9 cellular contexts compared by ENCODE assay signal in the genomic region with DNA sequence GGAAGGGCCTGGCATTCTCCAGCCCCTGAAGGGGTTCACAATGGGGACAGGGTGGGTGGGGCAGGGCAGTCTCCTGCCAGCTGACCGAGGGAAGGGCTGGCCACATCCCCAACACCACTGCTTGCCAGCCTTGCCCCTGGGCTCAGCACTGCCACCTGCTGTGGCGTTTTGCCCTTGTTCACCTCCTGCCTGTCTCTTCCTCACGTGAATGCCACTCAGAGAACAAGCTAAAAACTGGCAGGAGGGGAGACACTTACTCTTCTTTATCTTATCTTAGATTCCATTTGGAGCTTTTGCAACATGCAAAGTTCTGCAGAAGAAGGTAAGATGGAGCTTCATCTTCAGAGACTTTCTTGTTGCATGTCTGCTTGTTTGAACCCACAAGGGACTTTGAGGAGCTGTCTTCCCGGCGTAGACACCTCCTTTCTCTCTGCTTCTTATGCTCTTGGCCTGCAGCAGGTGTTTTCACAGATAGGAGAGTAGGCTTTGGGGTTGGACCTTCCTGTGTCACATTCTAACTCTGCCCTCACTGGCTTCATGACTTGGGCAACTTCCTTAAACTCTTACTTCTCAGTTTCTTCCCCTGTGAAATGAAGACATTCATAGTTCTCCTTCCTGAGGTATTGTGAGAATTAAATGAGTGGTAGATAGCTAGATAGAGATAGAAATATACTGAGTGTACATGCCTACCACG. TPM values are rescaled to one million over a fixed set of nuclear protein-coding genes. Genes with fewer than 3 reads are reported as not detected.
DNase-seq lines count a peak whose midpoint lies in the region; ATAC-seq and TF ChIP-seq lines count a peak whose summit lies in the region.
"Had no signal": no experiment of that assay in that cellular context is flagged by ENCODE, and none has a peak within 500 bp of the region (broad histone marks: within the 10 kb centered on the region; RNA-seq: fewer than 3 reads in every experiment).

No MANE protein-coding gene starts in this region.

- no peak overlapping the region for H3K4me3 ChIP-seq in dorsolateral prefrontal cortex
- H3K4me3 ChIP-seq: SJSA1 had no signal

- H3K27ac ChIP-seq in dorsolateral prefrontal cortex, result peak overlapping the region in 2 of 59 donors; percentile 13 to 52
- H3K27ac ChIP-seq: SJSA1 had no signal

- H3K27me3 Mint-ChIP-seq in activated T-cell treated with anti-CD3 and anti-CD28 coated beads, Interleukin-2, amount 50 U/mL, for 4 hours (ENCODE audit: low read depth), result no peaks in the 10 kb centered on the region
- H3K27me3 Mint-ChIP-seq in naive thymus-derived CD8-positive, alpha-beta T cell, result no peaks in the 10 kb centered on the region

- no peak overlapping the region for H3K27ac Mint-ChIP-seq in naive thymus-derived CD8-positive, alpha-beta T cell

- intact Hi-C loops in dorsolateral prefrontal cortex (cut with DNase I), result no loop called here

- H3K4me3 Mint-ChIP-seq in activated T-cell treated with anti-CD3 and anti-CD28 coated beads, Interleukin-2, amount 50 U/mL, for 4 hours, result no peak overlapping the region
- peak overlapping the region in 2 of 10 donors; percentile 7 to 38 for H3K4me3 Mint-ChIP-seq in naive thymus-derived CD8-positive, alpha-beta T cell

- no peaks in the 10 kb centered on the region for H3K27me3 ChIP-seq in dorsolateral prefrontal cortex
- H3K27me3 ChIP-seq: SJSA1 had no signal

- H3K9me3 Mint-ChIP-seq in activated T-cell treated with anti-CD3 and anti-CD28 coated beads, Interleukin-2, amount 50 U/mL, for 4 hours, result no peaks in the 10 kb centered on the region
- no peaks in the 10 kb centered on the region for H3K9me3 Mint-ChIP-seq in naive thymus-derived CD8-positive, alpha-beta T cell

- POLR2A ChIA-PET in naive thymus-derived CD8-positive, alpha-beta T cell (lab: Charles Lee), result interaction anchor here (0.8 kb wide), 1 partner anchor 414 kb away, joined by 4 read pairs; no protein-coding TSS in a partner anchor

- peak; percentile 34 for DNase-seq in activated T-cell treated with anti-CD3 and anti-CD28 coated beads, Interleukin-2, amount 50 U/mL, for 1 hour
- no peak for DNase-seq in activated T-cell treated with anti-CD3 and anti-CD28 coated beads, Interleukin-2, amount 50 U/mL, for 4 hours
- DNase-seq in NOMO-1 treated with dmso at 0.1 percent for 144 hours (lab: John Stamatoyannopoulos, UW; ENCODE audit: unreplicated experiment) (peak; percentile 60), dorsolateral prefrontal cortex (no peak)
- peak; percentile 47 for DNase-seq in stimulated activated CD4-positive, alpha-beta T cell treated with anti-CD3 and anti-CD28 coated beads, Interleukin-4, amount 100 ng/mL, for 1 hour
- DNase-seq in naive thymus-derived CD8-positive, alpha-beta T cell, result no peak

- no peak for ATAC-seq in activated T-cell treated with anti-CD3 and anti-CD28 coated beads, Interleukin-2, amount 50 U/mL, for 4 hours
- ATAC-seq in GM21529 (IDR thresholded peaks at IDR 0.05; ENCODE audit: unreplicated experiment), result no peak
- ATAC-seq in naive thymus-derived CD8-positive, alpha-beta T cell, result no peak
- ATAC-seq in GM18498 (IDR thresholded peaks at IDR 0.05; ENCODE audit: unreplicated experiment), result no peak

- peaks cover 6% of the 10 kb centered on the region for H3K4me1 Mint-ChIP-seq in activated T-cell treated with anti-CD3 and anti-CD28 coated beads, Interleukin-2, amount 50 U/mL, for 4 hours (ENCODE audit: low read depth)
- H3K4me1 Mint-ChIP-seq in naive thymus-derived CD8-positive, alpha-beta T cell, result peaks cover 3 to 21% (median 18%) of the 10 kb centered on the region in 4 donors

- peak in 42 of 56 donors; percentile 3 to 53 (median 26) for TF ChIP-seq CTCF in dorsolateral prefrontal cortex (IDR thresholded peaks at IDR 0.05 in 54 of 56, conservative IDR thresholded peaks at IDR 0.05 in 2 of 56; ENCODE audit: low read depth in 1 of 56, partially characterized antibody in 56 of 56)

- peaks cover 14% of the 10 kb centered on the region for H3K36me3 Mint-ChIP-seq in activated T-cell treated with anti-CD3 and anti-CD28 coated beads, Interleukin-2, amount 50 U/mL, for 4 hours (ENCODE audit: insufficient read depth)
- peaks cover 4 to 38% (median 10%) of the 10 kb centered on the region in 3 donors for H3K36me3 Mint-ChIP-seq in naive thymus-derived CD8-positive, alpha-beta T cell

RNA-seq across cellular contexts. Expression of a gene that starts 4.1 kb away (rescaled TPM):
- total RNA-seq in activated T-cell treated with anti-CD3 and anti-CD28 coated beads, Interleukin-2, amount 50 U/mL, for 4 hours, result 10 to 100 TPM; 20.5 to 24.2 (median 21.6) TPM
- total RNA-seq in dorsolateral prefrontal cortex, result 10 to 100 TPM; 29.7 to 62.3 (median 40.4) TPM
- total RNA-seq in naive thymus-derived CD8-positive, alpha-beta T cell, result 10 to 100 TPM; 24.2 to 26.4 TPM
- 1 to 10 TPM; 4.3 to 9.6 (median 5.0) TPM for polyA plus RNA-seq in naive thymus-derived CD8-positive, alpha-beta T cell

RNA-seq across cellular contexts. Expression of a gene that starts 4.2 kb away (rescaled TPM):
- 1,000 to 10,000 TPM; 1,591 to 1,973 (median 1,685) TPM for total RNA-seq in activated T-cell treated with anti-CD3 and anti-CD28 coated beads, Interleukin-2, amount 50 U/mL, for 4 hours
- total RNA-seq in dorsolateral prefrontal cortex, result 100 to 1,000 TPM; 136 to 384 (median 236) TPM
- 1,000 to 10,000 TPM; 1,452 to 1,480 TPM for total RNA-seq in naive thymus-derived CD8-positive, alpha-beta T cell
- 1,000 to 10,000 TPM; 1,731 to 2,420 (median 2,163) TPM for polyA plus RNA-seq in naive thymus-derived CD8-positive, alpha-beta T cell

RNA-seq across cellular contexts. Expression of a gene that starts 31.3 kb away (rescaled TPM):
- 10 to 100 TPM in 2 of 3 donors, 1 to 10 TPM in 1; 9.0 to 14.0 (median 13.6) TPM for total RNA-seq in activated T-cell treated with anti-CD3 and anti-CD28 coated beads, Interleukin-2, amount 50 U/mL, for 4 hours
- total RNA-seq in dorsolateral prefrontal cortex, result 10 to 100 TPM in 92 of 120 experiments, 1 to 10 TPM in 28; 8.1 to 16.9 (median 10.9) TPM
- total RNA-seq in naive thymus-derived CD8-positive, alpha-beta T cell, result 10 to 100 TPM; 15.2 to 17.2 TPM
- 1 to 10 TPM; 3.3 to 6.6 (median 4.9) TPM for polyA plus RNA-seq in naive thymus-derived CD8-positive, alpha-beta T cell

RNA-seq across cellular contexts. Expression of a gene that starts 58.5 kb away (rescaled TPM):
- 1 to 10 TPM; 1.9 to 3.2 (median 3.0) TPM for total RNA-seq in activated T-cell treated with anti-CD3 and anti-CD28 coated beads, Interleukin-2, amount 50 U/mL, for 4 hours
- total RNA-seq in dorsolateral prefrontal cortex, result 10 to 100 TPM; 20.2 to 51.7 (median 29.5) TPM
- total RNA-seq in naive thymus-derived CD8-positive, alpha-beta T cell, result under 1 TPM; 0.19 to 0.39 TPM
- 1 to 10 TPM in 1 of 3 donors, not detected in 2; 1.2 TPM for polyA plus RNA-seq in naive thymus-derived CD8-positive, alpha-beta T cell

Comparison
In these comparisons a context has a peak if more than half of its experiments do, and no peak if none do; other contexts are left out.
1. DNase-seq: peak in activated T-cell treated with anti-CD3 and anti-CD28 coated beads, Interleukin-2, amount 50 U/mL, for 1 hour (single experiment), NOMO-1 treated with dmso at 0.1 percent for 144 hours (single experiment) and stimulated activated CD4-positive, alpha-beta T cell treated with anti-CD3 and anti-CD28 coated beads, Interleukin-4, amount 100 ng/mL, for 1 hour (single experiment); none in activated T-cell treated with anti-CD3 and anti-CD28 coated beads, Interleukin-2, amount 50 U/mL, for 4 hours (single experiment), dorsolateral prefrontal cortex (0 of 10) and naive thymus-derived CD8-positive, alpha-beta T cell (0 of 10).